Comparison of ENCODE assay signal across 1 cellular context in genomic region chr19:19663292-19664120, GRCh38.
TF ChIP-seq lines count a peak whose summit lies in the region.

ATP13A1 (minus strand) TSS chr19:19663676; CDS start chr19:19663666, 10 bp downstream.

TF ChIP-seq in HepG2, 621 proteins besides CTCF, POLR2A, EP300 and RAD21 (continued from another document and continues in another):
- TF ChIP-seq BCLAF1 (IDR thresholded peaks at IDR 0.05) (no peak), MED8 (CRISPR knock-in tag; IDR thresholded peaks at IDR 0.05; ENCODE audit: insufficient replicate concordance) (peak; percentile 51), ZNF574 (CRISPR knock-in tag; IDR thresholded peaks at IDR 0.05) (peak; percentile 95), ZBTB2 (CRISPR knock-in tag; IDR thresholded peaks at IDR 0.05; ENCODE audit: low read depth) (peak; percentile 76; the same call in 1 of the 2 replicates), THYN1 (CRISPR knock-in tag; IDR thresholded peaks at IDR 0.05; ENCODE audit: borderline replicate concordance, low read depth) (no peak), SPEN (CRISPR knock-in tag; IDR thresholded peaks at IDR 0.05; ENCODE audit: low read depth) (peak; percentile 37; the same call in 1 of the 2 replicates), NFKB2 (CRISPR knock-in tag; IDR thresholded peaks at IDR 0.05; ENCODE audit: borderline replicate concordance) (no peak), HOXA3 (CRISPR knock-in tag; IDR thresholded peaks at IDR 0.05) (peak; percentile 98), ZZZ3 (CRISPR knock-in tag; IDR thresholded peaks at IDR 0.05; ENCODE audit: borderline replicate concordance) (0 out of 2 replicates have a peak, but pooled peaks have one; percentile 57), DNMT3B (CRISPR knock-in tag; conservative IDR thresholded peaks at IDR 0.05) (no peak), PAXIP1 (CRISPR knock-in tag; conservative IDR thresholded peaks at IDR 0.05) (peak; percentile 36; the same call in 1 of the 2 replicates), KMT2A (CRISPR knock-in tag; IDR thresholded peaks at IDR 0.05) (0 out of 2 replicates have a peak, but pooled peaks have one; percentile 21), KLF12 (CRISPR knock-in tag; IDR thresholded peaks at IDR 0.05; ENCODE audit: borderline replicate concordance) (0 out of 2 replicates have a peak, but pooled peaks have one; percentile 72), TAF1 (CRISPR knock-in tag; IDR thresholded peaks at IDR 0.05) (peak; percentile 83), PHF20 (CRISPR knock-in tag; IDR thresholded peaks at IDR 0.05) (peak; percentile 82), ZNF225 (CRISPR knock-in tag; IDR thresholded peaks at IDR 0.05) (peak; percentile 3), MAFK (conservative IDR thresholded peaks at IDR 0.05 in 1 of 2, IDR thresholded peaks at IDR 0.05 in 1 of 2; ENCODE audit: low read length in 2 of 2) (no peak), HNF4A (CRISPR knock-in tag; IDR thresholded peaks at IDR 0.05) (0 out of 2 replicates have a peak, but pooled peaks have one; percentile 21), ZNF839 (CRISPR knock-in tag; IDR thresholded peaks at IDR 0.05; ENCODE audit: borderline replicate concordance) (peak; percentile 71; the same call in 1 of the 2 replicates), ETV5 (CRISPR knock-in tag; IDR thresholded peaks at IDR 0.05; ENCODE audit: borderline replicate concordance) (peak; percentile 83), YEATS4 (CRISPR knock-in tag; IDR thresholded peaks at IDR 0.05; ENCODE audit: borderline replicate concordance) (peak; percentile 86; the same call in 1 of the 2 replicates), ZNF343 (CRISPR knock-in tag; IDR thresholded peaks at IDR 0.05) (no peak), ZSCAN9 (CRISPR knock-in tag; IDR thresholded peaks at IDR 0.05; ENCODE audit: borderline replicate concordance) (no peak), ZBTB37 (CRISPR knock-in tag; IDR thresholded peaks at IDR 0.05) (peak; percentile 55; the same call in 1 of the 2 replicates), ZBTB25 (CRISPR knock-in tag; IDR thresholded peaks at IDR 0.05) (peak; percentile 52; the same call in 1 of the 2 replicates), HNF1A (IDR thresholded peaks at IDR 0.05; ENCODE audit: low read depth) (no peak), HNF1A (CRISPR knock-in tag; IDR thresholded peaks at IDR 0.05; ENCODE audit: borderline replicate concordance) (peak; percentile 23; the same call in 1 of the 2 replicates), PHF5A (CRISPR knock-in tag; IDR thresholded peaks at IDR 0.05; ENCODE audit: low read depth, unreplicated experiment) (no peak), ZNF337 (CRISPR knock-in tag; IDR thresholded peaks at IDR 0.05; ENCODE audit: borderline replicate concordance, low read depth) (no peak), ZNF788 (CRISPR knock-in tag; IDR thresholded peaks at IDR 0.05; ENCODE audit: borderline replicate concordance) (peak; percentile 65; the same call in 1 of the 2 replicates), DNMT1 (CRISPR knock-in tag; IDR thresholded peaks at IDR 0.05) (0 out of 2 replicates have a peak, but pooled peaks have one; percentile 9), TBX2 (CRISPR knock-in tag; IDR thresholded peaks at IDR 0.05; ENCODE audit: borderline replicate concordance) (peak; percentile 84), HOXD1 (CRISPR knock-in tag; IDR thresholded peaks at IDR 0.05) (0 out of 2 replicates have a peak, but pooled peaks have one; percentile 41), KMT2B (CRISPR knock-in tag; IDR thresholded peaks at IDR 0.05) (peak; percentile 60), GATA4 (IDR thresholded peaks at IDR 0.05; ENCODE audit: borderline replicate concordance, low read depth) (peak; percentile 44; the same call in 1 of the 2 replicates), CREM (IDR thresholded peaks at IDR 0.05) (peak; percentile 92), CREM (CRISPR knock-in tag; IDR thresholded peaks at IDR 0.05) (no peak), ZNF800 (CRISPR knock-in tag; IDR thresholded peaks at IDR 0.05) (no peak), LCORL (IDR thresholded peaks at IDR 0.05) (no peak), LCORL (CRISPR knock-in tag; IDR thresholded peaks at IDR 0.05) (peak; percentile 45; the same call in 1 of the 2 replicates), ELF3 (CRISPR knock-in tag; IDR thresholded peaks at IDR 0.05) (peak; percentile 58; the same call in 1 of the 2 replicates), AGO2 (optimal IDR thresholded peaks at IDR 0.05; ENCODE audit: low read depth, low read length) (peak; percentile 86), ZNF615 (CRISPR knock-in tag; IDR thresholded peaks at IDR 0.05; ENCODE audit: borderline replicate concordance) (no peak)
